In genomic region chr13:108227651-108228272, GRCh38 we compare ENCODE assay signal across 8 cellular contexts. TPM values are rescaled to one million over a fixed set of nuclear protein-coding genes. Genes with fewer than 3 reads are reported as not detected.
DNase-seq lines count a peak whose midpoint lies in the region; FAIRE-seq and TF ChIP-seq lines count a peak whose summit lies in the region.

No MANE protein-coding gene starts in this region.

- H3K4me3 ChIP-seq in Loucy (ENCODE audit: low read length, poor library complexity, severe bottlenecking) (no peak overlapping the region), thyroid gland (replicated peaks in 1 of 3) (no peak overlapping the region)

- H3K27me3 Mint-ChIP-seq in glutamatergic neuron (ENCODE audit: unreplicated experiment) = no peaks in the 10 kb centered on the region

- no peak overlapping the region for H3K4me3 Mint-ChIP-seq in glutamatergic neuron (ENCODE audit: unreplicated experiment)

- peaks cover 16% of the 10 kb centered on the region for H3K4me1 Mint-ChIP-seq in glutamatergic neuron (ENCODE audit: low read depth, unreplicated experiment)

- H3K27ac ChIP-seq in VCaP = no peak overlapping the region
- H3K27ac ChIP-seq in thyroid gland = no peak overlapping the region

- WGBS in thyroid gland, 2 donors = 92 to 96% methylated on average over 1 of the region's 1 CpG

- no peak overlapping the region for H3K27ac Mint-ChIP-seq in glutamatergic neuron (ENCODE audit: unreplicated experiment)

- H4K20me1 ChIP-seq in Loucy (ENCODE audit: insufficient read depth, low read length, poor library complexity, severe bottlenecking) = peaks cover 49% of the 10 kb centered on the region

- H3K79me2 ChIP-seq in Loucy (ENCODE audit: insufficient read depth, low read length) = peaks cover 49% of the 10 kb centered on the region

- intact Hi-C loops in thyroid gland (cut with DNase I) = no loop called here

- no peak overlapping the region for H3K9ac ChIP-seq in Loucy (ENCODE audit: low read depth, low read length, poor library complexity, severe bottlenecking)

- peaks cover 33% of the 10 kb centered on the region for H3K4me1 ChIP-seq in Loucy (ENCODE audit: insufficient read depth, low read length, poor library complexity, severe bottlenecking)
- no peaks in the 10 kb centered on the region for H3K4me1 ChIP-seq in thyroid gland

- no peak overlapping the region for H3K4me2 ChIP-seq in Loucy (ENCODE audit: low read depth, low read length, poor library complexity, severe bottlenecking)

- peak; percentile 96 for FAIRE-seq in A204.1 (lab: Jason Lieb, UNC)

- H3K9me2 ChIP-seq in Loucy (replicated peaks; ENCODE audit: low read depth, low read length) = no peaks in the 10 kb centered on the region

- no peak for TF ChIP-seq POLR2A in thyroid gland (IDR thresholded peaks at IDR 0.05)

- no peaks in the 10 kb centered on the region for H3K9me3 Mint-ChIP-seq in glutamatergic neuron (ENCODE audit: unreplicated experiment)

- DNase-seq in EL = peak; percentile 44
- DNase-seq in glutamatergic neuron = no peak
- DNase-seq in thyroid gland = no peak
- DNase-seq in HPDE6-E6E7 (ENCODE audit: extremely low spot score) = no peak
- DNase-seq in stimulated activated CD4-positive, alpha-beta T cell treated with anti-CD3 and anti-CD28 coated beads, Interleukin-4, amount 100 ng/mL, for 4 hours = no peak

- peak; percentile 85 for TF ChIP-seq CTCF in Loucy (conservative IDR thresholded peaks at IDR 0.05; ENCODE audit: low read length)
- peak; percentile 99 for TF ChIP-seq CTCF in VCaP (conservative IDR thresholded peaks at IDR 0.05)
- TF ChIP-seq CTCF in glutamatergic neuron (IDR thresholded peaks at IDR 0.05; ENCODE audit: partially characterized antibody, unreplicated experiment) = peak; percentile 93
- TF ChIP-seq CTCF in thyroid gland (IDR thresholded peaks at IDR 0.05) = peak; percentile 19 to 77 (median 66)

- no peaks in the 10 kb centered on the region for H3K9me3 ChIP-seq in Loucy (ENCODE audit: insufficient read depth, low read depth, low read length)
- H3K9me3 ChIP-seq in thyroid gland = no peaks in the 10 kb centered on the region

- H3K36me3 ChIP-seq in Loucy (ENCODE audit: insufficient read depth, low read length) = no peaks in the 10 kb centered on the region; the same call in 1 of the 2 replicates
- no peaks in the 10 kb centered on the region for H3K36me3 ChIP-seq in thyroid gland

- H3K36me3 Mint-ChIP-seq in glutamatergic neuron (ENCODE audit: unreplicated experiment) = no peaks in the 10 kb centered on the region

- H3F3A ChIP-seq in Loucy (ENCODE audit: low read depth) = no peaks in the 10 kb centered on the region

- H3K27me3 ChIP-seq in Loucy (ENCODE audit: insufficient read depth, low read length, poor library complexity, severe bottlenecking) = no peaks in the 10 kb centered on the region
- no peaks in the 10 kb centered on the region for H3K27me3 ChIP-seq in thyroid gland

- no peak overlapping the region for H2AFZ ChIP-seq in Loucy (ENCODE audit: low read length)

RNA-seq across cellular contexts. Expression of gene ABHD13, which starts 9.6 kb away (rescaled TPM):
- total RNA-seq in glutamatergic neuron (ENCODE audit: unreplicated experiment) (8.7 TPM), thyroid gland (10 to 100 TPM; 12.6 to 21.4 (median 18.4) TPM)

RNA-seq across cellular contexts. Expression of gene LIG4, which starts 12.4 kb away (rescaled TPM):
- total RNA-seq in glutamatergic neuron (ENCODE audit: unreplicated experiment) = 19.8 TPM
- 10 to 100 TPM; 10.2 to 18.7 (median 14.9) TPM for total RNA-seq in thyroid gland

RNA-seq across cellular contexts. Expression of gene TNFSF13B, which starts 41.8 kb away (rescaled TPM):
- 0.47 TPM for total RNA-seq in glutamatergic neuron (ENCODE audit: unreplicated experiment)
- total RNA-seq in thyroid gland = 1 to 10 TPM; 1.3 to 4.6 (median 2.6) TPM
